ENCODE assay signal across 21 cellular contexts in the genomic region with DNA sequence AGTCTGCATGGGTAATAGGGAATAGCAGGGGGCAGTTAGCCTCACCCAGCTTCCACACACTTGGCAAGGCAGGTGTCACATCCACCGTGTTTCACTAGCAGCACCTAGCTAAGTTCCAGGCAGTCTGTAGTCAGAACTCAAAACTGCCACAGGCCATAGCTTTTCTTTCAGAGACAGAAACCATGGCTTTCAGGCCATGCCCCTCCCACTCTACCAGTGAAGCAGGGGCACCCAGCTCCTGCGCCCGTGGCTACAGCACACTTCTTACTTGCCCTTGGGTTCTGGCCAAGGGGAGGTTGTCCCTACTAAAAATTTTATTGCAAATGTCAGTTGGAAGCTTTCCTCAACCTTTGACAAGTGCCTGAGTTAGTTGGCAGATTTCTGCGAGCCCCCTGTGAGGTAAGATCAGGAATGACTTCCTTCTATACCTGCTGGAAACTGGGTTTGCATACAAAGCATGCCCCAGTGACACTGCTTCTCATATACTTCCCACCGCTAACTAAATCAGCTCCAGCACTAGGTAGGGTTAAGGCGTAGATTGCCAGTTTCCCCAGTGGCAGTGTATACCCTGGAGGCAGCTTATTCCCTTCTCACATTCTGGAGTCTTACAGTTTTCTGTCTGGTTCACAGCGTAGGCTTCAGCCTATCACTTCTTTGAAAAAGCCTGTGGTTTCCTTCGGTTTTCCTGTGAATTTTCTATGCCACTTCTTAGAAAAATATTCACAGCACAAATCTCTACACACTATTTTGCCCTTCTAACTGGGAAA.
DNase-seq lines count a peak whose midpoint lies in the region; ATAC-seq, FAIRE-seq and TF ChIP-seq lines count a peak whose summit lies in the region.
"Had no signal": no experiment of that assay in that cellular context is flagged by ENCODE, and none has a peak within 500 bp of the region (broad histone marks: within the 10 kb centered on the region; RNA-seq: fewer than 3 reads in every experiment).

No MANE protein-coding gene starts in this region.

- TF ChIP-seq CTCF in H1 (IDR thresholded peaks at IDR 0.05; ENCODE audit: control extremely low read depth in 1 of 3, insufficient read depth in 1 of 3, low read depth in 1 of 3, low read length in 3 of 3) (no peak), progenitor cell of endocrine pancreas (IDR thresholded peaks at IDR 0.05; ENCODE audit: unreplicated experiment) (no peak)

- no peaks in the 10 kb centered on the region for H4K20me1 ChIP-seq in H1 (replicated peaks in 1 of 2; ENCODE audit: control insufficient read depth in 1 of 2, insufficient read depth in 2 of 2, low read length in 2 of 2)

- CTCF ChIA-PET in CD8-positive, alpha-beta memory T cell (lab: Charles Lee): interaction anchor here (0.6 to 1.5 kb wide), 3 partner anchors 9 to 818 kb away, joined by 3 to 6 read pairs (median 4); no protein-coding TSS in a partner anchor
- CTCF ChIA-PET in H1 (lab: Charles Lee; ENCODE audit: partially characterized antibody): interaction anchor here (1.5 kb wide), 2 partner anchors 9 to 17 kb away, joined by 4 to 5 read pairs; no protein-coding TSS in a partner anchor

- H3K27ac ChIP-seq in CD8-positive, alpha-beta memory T cell (ENCODE audit: low read depth, low read length): no peak overlapping the region
- H3K27ac ChIP-seq in H1 (ENCODE audit: low read depth, low read length) (no peak overlapping the region), right cardiac atrium (ENCODE audit: low read length) (no peak overlapping the region)
- H3K27ac ChIP-seq: A549 had no signal

- no peak overlapping the region for H2BK12ac ChIP-seq in H1 (ENCODE audit: low read depth, low read length)

- no peaks in the 10 kb centered on the region for H3K79me1 ChIP-seq in H1 (ENCODE audit: low read depth, low read length)

- ATAC-seq in GM21381 (IDR thresholded peaks at IDR 0.05; ENCODE audit: unreplicated experiment) (no peak), right cardiac atrium (no peak), HG03175 (IDR thresholded peaks at IDR 0.05; ENCODE audit: unreplicated experiment) (no peak)
- ATAC-seq: A549, GM12878, HepG2, SK-N-SH treated with all-trans-retinoic acid at 6 μM for 48 hours had no signal

- no peak overlapping the region for H3K4ac ChIP-seq in H1 (replicated peaks; ENCODE audit: insufficient read length, low read depth, low read length)

- no peak for FAIRE-seq in H1 (lab: Jason Lieb, UNC)
- FAIRE-seq: A549, GM12878, H54, HepG2 had no signal

- TF ChIP-seq RAD21 in H1 (IDR thresholded peaks at IDR 0.05 in 1 of 2, conservative IDR thresholded peaks at IDR 0.05 in 1 of 2; ENCODE audit: low read depth in 2 of 2, low read length in 2 of 2): no peak

- no peak overlapping the region for H2BK5ac ChIP-seq in H1 (ENCODE audit: low read depth, low read length)

- H2AFZ ChIP-seq in H1 (ENCODE audit: low read length): peak overlapping the region; percentile 88; the same call in 1 of the 2 replicates

- 92% methylated on average over 8 of the region's 8 CpGs; no CpG with 5 or more reads in 1 of the 2 experiments for WGBS in H1 (ENCODE audit: extremely low coverage in 1 of 2, insufficient coverage in 1 of 2, insufficient read length in 1 of 2, insufficient replicate concordance in 2 of 2, low coverage in 1 of 2, low lambda C conversion rate in 2 of 2, missing lambda C conversion rate in 1 of 2), 2 experiments
- 73% methylated on average over 8 of the region's 8 CpGs for WGBS in right cardiac atrium

- no peaks in the 10 kb centered on the region for H3K23me2 ChIP-seq in H1 (ENCODE audit: low read depth, low read length)

- H3K27ac Mint-ChIP-seq in CD8-positive, alpha-beta memory T cell: peak overlapping the region in 4 of 8 donors; percentile 15 to 38 (median 24)
- peak overlapping the region; percentile 31 for H3K27ac Mint-ChIP-seq in progenitor cell of endocrine pancreas
- H3K27ac Mint-ChIP-seq: CD4-positive, alpha-beta memory T cell had no signal

- no peak overlapping the region for H3K9ac ChIP-seq in H1 (replicated peaks in 1 of 4; ENCODE audit: extremely low read depth in 1 of 4, low read depth in 3 of 4, low read length in 3 of 4)

- H3K36me3 Mint-ChIP-seq in CD8-positive, alpha-beta memory T cell: peaks cover 0 to 4% (median 0%) of the 10 kb centered on the region in 3 donors
- peaks cover 2% of the 10 kb centered on the region for H3K36me3 Mint-ChIP-seq in progenitor cell of endocrine pancreas (ENCODE audit: insufficient read depth)
- H3K36me3 Mint-ChIP-seq: CD4-positive, alpha-beta memory T cell had no signal

- H3K27me3 Mint-ChIP-seq in CD8-positive, alpha-beta memory T cell: no peaks in the 10 kb centered on the region
- no peaks in the 10 kb centered on the region for H3K27me3 Mint-ChIP-seq in progenitor cell of endocrine pancreas
- H3K27me3 Mint-ChIP-seq: CD4-positive, alpha-beta memory T cell had no signal

- DNase-seq in CD8-positive, alpha-beta memory T cell: no peak
- peak; percentile 86 for DNase-seq in NCI-H69 (lab: John Stamatoyannopoulos, UW)
- no peak for DNase-seq in H1 (ENCODE audit: low read depth in 1 of 2, low spot score in 2 of 2)
- no peak for DNase-seq in progenitor cell of endocrine pancreas (ENCODE audit: low spot score, unreplicated experiment)
- no peak for DNase-seq in right cardiac atrium
- DNase-seq: Calu3; CD4-positive, alpha-beta memory T cell; EL; KBM-7; NCI-H1417 treated with DMSO at 0.1 percent for 48 hours; NCI-H187 treated with DMSO at 0.1 percent for 48 hours; NCI-H446 treated with DMSO at 0.1 percent for 48 hours; RPMI8226; SHP77 treated with DMSO at 0.1 percent for 48 hours had no signal

- no peaks in the 10 kb centered on the region for H3K9me3 ChIP-seq in CD8-positive, alpha-beta memory T cell (ENCODE audit: low read length)
- H3K9me3 ChIP-seq in H1 (ENCODE audit: insufficient read depth in 2 of 2, low read depth in 1 of 2, low read length in 1 of 2): no peaks in the 10 kb centered on the region
- no peaks in the 10 kb centered on the region for H3K9me3 ChIP-seq in right cardiac atrium (ENCODE audit: control insufficient read depth, low read length)

- no peaks in the 10 kb centered on the region for H3K4me1 ChIP-seq in CD8-positive, alpha-beta memory T cell (ENCODE audit: insufficient read depth, low read length)
- H3K4me1 ChIP-seq in H1 (replicated peaks in 1 of 4; ENCODE audit: control insufficient read depth in 3 of 4, insufficient read depth in 4 of 4, low read length in 3 of 4) (no peaks in the 10 kb centered on the region), right cardiac atrium (ENCODE audit: control insufficient read depth, insufficient read depth, low read length) (no peaks in the 10 kb centered on the region)
- H3K4me1 ChIP-seq: A549 had no signal

- TF ChIP-seq POLR2A in H1 (IDR thresholded peaks at IDR 0.05; ENCODE audit: control extremely low read depth in 1 of 2, low read depth in 2 of 2, low read length in 2 of 2): no peak

- H3K4me2 ChIP-seq in H1 (ENCODE audit: insufficient read depth in 1 of 2, low read depth in 2 of 2, low read length in 2 of 2): no peak overlapping the region
- H3K4me2 ChIP-seq: A549 had no signal

- no peak overlapping the region for H2AK5ac ChIP-seq in H1 (ENCODE audit: low read depth, low read length)

- peak overlapping the region in 4 of 7 donors; percentile 15 to 76 (median 42) for H3K4me3 Mint-ChIP-seq in CD8-positive, alpha-beta memory T cell
- H3K4me3 Mint-ChIP-seq in progenitor cell of endocrine pancreas (ENCODE audit: low read depth): no peak overlapping the region
- H3K4me3 Mint-ChIP-seq: CD4-positive, alpha-beta memory T cell had no signal

- POLR2A ChIA-PET in CD8-positive, alpha-beta memory T cell (lab: Charles Lee): no interaction called here
- POLR2A ChIA-PET in H1 (lab: Charles Lee; ENCODE audit: partially characterized antibody): no interaction called here

- H2BK20ac ChIP-seq in H1 (ENCODE audit: low read length): no peak overlapping the region

- no peaks in the 10 kb centered on the region for H3K36me3 ChIP-seq in CD8-positive, alpha-beta memory T cell (ENCODE audit: insufficient read depth, low read length)
- no peaks in the 10 kb centered on the region for H3K36me3 ChIP-seq in H1 (ENCODE audit: control insufficient read depth in 2 of 4, insufficient read depth in 4 of 4, low read length in 3 of 4)

- H4K8ac ChIP-seq in H1 (ENCODE audit: extremely low read depth, insufficient read depth, low read length): peak overlapping the region; percentile 38; the same call in 1 of the 2 replicates

- H2BK15ac ChIP-seq in H1 (ENCODE audit: low read length): no peak overlapping the region

- H4K5ac ChIP-seq in H1 (ENCODE audit: insufficient read length, low read depth, low read length): no peak overlapping the region

- TF ChIP-seq EP300 in H1 (IDR thresholded peaks at IDR 0.05; ENCODE audit: borderline replicate concordance in 1 of 2, low read depth in 2 of 2, low read length in 2 of 2): no peak

- no peak overlapping the region for H3K18ac ChIP-seq in H1 (ENCODE audit: extremely low read depth, low read length)

- peaks cover 0 to 2% (median 0%) of the 10 kb centered on the region in 3 donors for H3K4me1 Mint-ChIP-seq in CD8-positive, alpha-beta memory T cell
- H3K4me1 Mint-ChIP-seq in progenitor cell of endocrine pancreas (ENCODE audit: low read depth): no peaks in the 10 kb centered on the region
- H3K4me1 Mint-ChIP-seq: CD4-positive, alpha-beta memory T cell had no signal

- H3K9me3 Mint-ChIP-seq in CD8-positive, alpha-beta memory T cell: peaks cover 9 to 19% (median 14%) of the 10 kb centered on the region in 5 donors
- peaks cover 8% of the 10 kb centered on the region for H3K9me3 Mint-ChIP-seq in progenitor cell of endocrine pancreas (ENCODE audit: low read depth)

- H3K14ac ChIP-seq in H1 (ENCODE audit: insufficient read length): no peak overlapping the region

- no peak overlapping the region for H3K23ac ChIP-seq in H1 (ENCODE audit: insufficient read length)

- H3K56ac ChIP-seq in H1 (replicated peaks; ENCODE audit: insufficient read length, low read depth, low read length): no peak overlapping the region

- intact Hi-C loops in right cardiac atrium (cut with DNase I): no loop called here

- no peak overlapping the region for H3K4me3 ChIP-seq in CD8-positive, alpha-beta memory T cell (ENCODE audit: low read length)
- H3K4me3 ChIP-seq in H1 (ENCODE audit: extremely low read depth in 1 of 4, insufficient read depth in 2 of 4, low read depth in 3 of 4, low read length in 4 of 4) (no peak overlapping the region), right cardiac atrium (ENCODE audit: low read length) (no peak overlapping the region)
- H3K4me3 ChIP-seq: A549, GM12878 had no signal

- no peaks in the 10 kb centered on the region for H3K27me3 ChIP-seq in CD8-positive, alpha-beta memory T cell (ENCODE audit: insufficient read depth, low read length, poor library complexity, severe bottlenecking)
- H3K27me3 ChIP-seq in H1 (replicated peaks in 1 of 4; ENCODE audit: control insufficient read depth in 3 of 4, extremely low read depth in 1 of 4, insufficient read depth in 3 of 4, low read length in 3 of 4) (no peaks in the 10 kb centered on the region), right cardiac atrium (ENCODE audit: control insufficient read depth, insufficient read depth) (no peaks in the 10 kb centered on the region)

- H2BK120ac ChIP-seq in H1 (replicated peaks; ENCODE audit: low read depth, low read length): no peak overlapping the region

- no peak overlapping the region for H4K91ac ChIP-seq in H1 (replicated peaks; ENCODE audit: insufficient read length, low read length)

- no peaks in the 10 kb centered on the region for H3K79me2 ChIP-seq in H1 (ENCODE audit: control insufficient read depth in 1 of 2, insufficient read depth in 2 of 2, low read length in 2 of 2)
